Comparison of ENCODE assay signal across 18 cellular contexts in the genomic region with DNA sequence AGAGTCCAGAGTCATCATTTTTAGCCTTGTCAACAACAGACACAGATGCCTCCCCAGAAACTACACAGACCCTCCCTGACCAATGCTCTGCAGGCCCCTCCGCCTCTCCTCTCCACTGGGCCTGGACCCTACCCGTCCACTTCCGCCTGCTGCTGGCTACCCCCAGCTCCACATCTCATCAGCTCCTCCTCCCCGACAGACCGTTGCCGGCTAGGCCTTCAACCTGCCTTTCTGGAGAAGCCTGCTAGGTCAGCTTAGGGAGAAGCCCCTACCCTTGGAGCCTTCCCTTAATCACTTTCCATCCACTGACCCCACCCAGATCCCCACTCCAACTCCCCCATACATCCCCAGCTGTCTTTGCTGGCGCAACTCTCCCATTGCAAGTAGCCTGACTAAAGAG. TPM values are rescaled to one million over a fixed set of nuclear protein-coding genes. Genes with fewer than 3 reads are reported as not detected.
DNase-seq lines count a peak whose midpoint lies in the region; ATAC-seq and TF ChIP-seq lines count a peak whose summit lies in the region.
"Had no signal": no experiment of that assay in that cellular context is flagged by ENCODE, and none has a peak within 500 bp of the region (broad histone marks: within the 10 kb centered on the region; RNA-seq: fewer than 3 reads in every experiment).

No MANE protein-coding gene starts in this region.

- H3K9me3 Mint-ChIP-seq in activated T-helper 17 cell treated with anti-CD3 and anti-CD28 coated beads, Interleukin-2, amount 50 U/mL, for 72 hours, result no peaks in the 10 kb centered on the region
- H3K9me3 Mint-ChIP-seq in stimulated activated effector memory CD8-positive, alpha-beta T cell treated with anti-CD3 and anti-CD28 coated beads, Interleukin-12 subunit alpha, Interleukin-12 subunit beta, amount 100 ng/mL, for 72 hours, result no peaks in the 10 kb centered on the region
- H3K9me3 Mint-ChIP-seq: activated naive CD4-positive, alpha-beta T cell treated with anti-CD3 and anti-CD28 coated beads, Interleukin-2, amount 50 U/mL, for 72 hours had no signal

- no peak overlapping the region for H3K27ac ChIP-seq in left ventricle myocardium inferior (replicated peaks)
- H3K27ac ChIP-seq: parathyroid adenoma, VCaP had no signal

- no peaks in the 10 kb centered on the region for H3K9me3 ChIP-seq in left ventricle myocardium inferior (replicated peaks)
- H3K9me3 ChIP-seq: SK-N-SH had no signal

- H3K4me3 ChIP-seq in left ventricle myocardium inferior, result no peak overlapping the region

- peak; percentile 24 for ATAC-seq in Right ventricle myocardium inferior
- ATAC-seq in activated T-helper 17 cell treated with anti-CD3 and anti-CD28 coated beads, Interleukin-2, amount 50 U/mL, for 72 hours (replicated peaks), result no peak
- ATAC-seq in stimulated activated effector memory CD8-positive, alpha-beta T cell treated with anti-CD3 and anti-CD28 coated beads, Interleukin-12 subunit alpha, Interleukin-12 subunit beta, amount 100 ng/mL, for 72 hours, result no peak
- ATAC-seq in GM18498 (IDR thresholded peaks at IDR 0.05; ENCODE audit: unreplicated experiment), result no peak
- ATAC-seq: PC-3 had no signal

- no peak for TF ChIP-seq CTCF in left ventricle myocardium inferior (IDR thresholded peaks at IDR 0.05; ENCODE audit: borderline replicate concordance)

- H3K4me1 ChIP-seq in left ventricle myocardium inferior, result peaks cover 28% of the 10 kb centered on the region
- H3K4me1 ChIP-seq: parathyroid adenoma had no signal

- peak; percentile 37 for DNase-seq in Right ventricle myocardium inferior (ENCODE audit: missing footprints)
- no peak for DNase-seq in left ventricle myocardium inferior
- DNase-seq in left kidney (ENCODE audit: low read depth, low spot score), result peak; percentile 48
- no peak for DNase-seq in stimulated activated effector memory CD8-positive, alpha-beta T cell treated with anti-CD3 and anti-CD28 coated beads, Interleukin-12 subunit alpha, Interleukin-12 subunit beta, amount 100 ng/mL, for 72 hours (ENCODE audit: low spot score in 2 of 2)
- no peak for DNase-seq in pons (ENCODE audit: low spot score)
- DNase-seq in Ammon's horn (ENCODE audit: low spot score), result no peak
- DNase-seq: GF-D8, NCI-H2029 treated with DMSO at 0.1 percent for 48 hours, NCI-H69, PC-3, SK-N-SH had no signal

- H3K36me3 ChIP-seq in left ventricle myocardium inferior, result no peaks in the 10 kb centered on the region

- H3K27me3 Mint-ChIP-seq in activated T-helper 17 cell treated with anti-CD3 and anti-CD28 coated beads, Interleukin-2, amount 50 U/mL, for 72 hours, result peaks cover 8% of the 10 kb centered on the region

- H3K27me3 ChIP-seq in left ventricle myocardium inferior (ENCODE audit: low read depth), result peaks cover 51% of the 10 kb centered on the region

- no peak overlapping the region for H3K27ac Mint-ChIP-seq in activated T-helper 17 cell treated with anti-CD3 and anti-CD28 coated beads, Interleukin-2, amount 50 U/mL, for 72 hours
- H3K27ac Mint-ChIP-seq in stimulated activated effector memory CD8-positive, alpha-beta T cell treated with anti-CD3 and anti-CD28 coated beads, Interleukin-12 subunit alpha, Interleukin-12 subunit beta, amount 100 ng/mL, for 72 hours, result peak overlapping the region; percentile 26
- H3K27ac Mint-ChIP-seq: activated naive CD4-positive, alpha-beta T cell treated with anti-CD3 and anti-CD28 coated beads, Interleukin-2, amount 50 U/mL, for 72 hours had no signal

- H3K4me1 Mint-ChIP-seq in activated T-helper 17 cell treated with anti-CD3 and anti-CD28 coated beads, Interleukin-2, amount 50 U/mL, for 72 hours, result peaks cover 13% of the 10 kb centered on the region
- peaks cover 29% of the 10 kb centered on the region for H3K4me1 Mint-ChIP-seq in stimulated activated effector memory CD8-positive, alpha-beta T cell treated with anti-CD3 and anti-CD28 coated beads, Interleukin-12 subunit alpha, Interleukin-12 subunit beta, amount 100 ng/mL, for 72 hours

- peak overlapping the region; percentile 70 for H3K4me3 Mint-ChIP-seq in activated T-helper 17 cell treated with anti-CD3 and anti-CD28 coated beads, Interleukin-2, amount 50 U/mL, for 72 hours
- H3K4me3 Mint-ChIP-seq in stimulated activated effector memory CD8-positive, alpha-beta T cell treated with anti-CD3 and anti-CD28 coated beads, Interleukin-12 subunit alpha, Interleukin-12 subunit beta, amount 100 ng/mL, for 72 hours, result peak overlapping the region; percentile 70

- no peaks in the 10 kb centered on the region for H3K36me3 Mint-ChIP-seq in activated T-helper 17 cell treated with anti-CD3 and anti-CD28 coated beads, Interleukin-2, amount 50 U/mL, for 72 hours (ENCODE audit: low read depth)
- no peaks in the 10 kb centered on the region for H3K36me3 Mint-ChIP-seq in stimulated activated effector memory CD8-positive, alpha-beta T cell treated with anti-CD3 and anti-CD28 coated beads, Interleukin-12 subunit alpha, Interleukin-12 subunit beta, amount 100 ng/mL, for 72 hours
- H3K36me3 Mint-ChIP-seq: activated naive CD4-positive, alpha-beta T cell treated with anti-CD3 and anti-CD28 coated beads, Interleukin-2, amount 50 U/mL, for 72 hours had no signal

- intact Hi-C loops in Right ventricle myocardium inferior (cut with DNase I), result no loop called here
- intact Hi-C loops in left ventricle myocardium inferior (cut with micrococcal nuclease), result no loop called here

RNA-seq across cellular contexts. Expression of gene TRIM17, which starts 1.4 kb away (rescaled TPM):
- total RNA-seq in Right ventricle myocardium inferior (0.38 TPM), left ventricle myocardium inferior (0.36 TPM)
- 1 to 10 TPM; 1.7 to 1.9 TPM for total RNA-seq in activated T-helper 17 cell treated with anti-CD3 and anti-CD28 coated beads, Interleukin-2, amount 50 U/mL, for 72 hours
- total RNA-seq: endothelial cell of umbilical vein, HT1080, PC-3 had no signal

RNA-seq across cellular contexts. Expression of gene TRIM11, which starts 8.6 kb away (rescaled TPM):
- 7.7 TPM for total RNA-seq in Right ventricle myocardium inferior
- total RNA-seq in left ventricle myocardium inferior, result 6.2 TPM
- total RNA-seq in activated T-helper 17 cell treated with anti-CD3 and anti-CD28 coated beads, Interleukin-2, amount 50 U/mL, for 72 hours, result 10 to 100 TPM; 41.7 to 48.6 TPM

Comparison
In these comparisons a context has a peak if more than half of its experiments do, and no peak if none do; other contexts are left out.
1. DNase-seq: peak in Right ventricle myocardium inferior (single experiment) and left kidney (single experiment); none in left ventricle myocardium inferior (single experiment), stimulated activated effector memory CD8-positive, alpha-beta T cell treated with anti-CD3 and anti-CD28 coated beads, Interleukin-12 subunit alpha, Interleukin-12 subunit beta, amount 100 ng/mL, for 72 hours (0 of 2), pons (single experiment) and Ammon's horn (single experiment).